In the genomic region with DNA sequence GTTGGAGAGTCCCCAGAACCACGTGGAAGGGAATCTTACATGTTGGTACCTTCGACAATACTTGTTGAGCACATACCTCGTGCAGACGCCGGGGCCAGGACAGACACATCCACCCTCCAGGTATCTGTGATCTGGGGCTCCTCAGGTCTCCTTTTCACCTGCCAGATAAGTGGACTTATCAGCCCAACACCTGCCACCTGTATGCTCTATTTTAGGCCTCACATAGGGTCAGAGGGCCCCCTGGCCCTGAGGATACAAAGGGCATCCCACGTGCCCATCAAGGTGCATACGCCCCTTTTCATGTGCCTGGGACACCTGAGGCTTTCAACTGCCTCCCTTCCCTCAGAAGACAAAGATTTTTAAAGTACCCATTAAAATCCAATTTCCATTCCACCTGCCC, we compare ENCODE assay signal across 23 cellular contexts.
A peak's percentile ranks its signal among the peaks of the same experiment; 100 is the strongest.
DNase-seq lines count a peak whose midpoint lies in the region; ATAC-seq and TF ChIP-seq lines count a peak whose summit lies in the region.
"Had no signal": no experiment of that assay in that cellular context is flagged by ENCODE, and none has a peak within 500 bp of the region (broad histone marks: within the 10 kb centered on the region; RNA-seq: fewer than 3 reads in every experiment).

No MANE protein-coding gene starts in this region.

- H3K36me3 Mint-ChIP-seq in activated CD8-positive, alpha-beta T cell treated with anti-CD3 and anti-CD28 coated beads, Interleukin-2, amount 10 ng/mL, durations not matched to agents 7 days and 5 days (ENCODE audit: low read depth) = no peaks in the 10 kb centered on the region
- H3K36me3 Mint-ChIP-seq in activated CD8-positive, alpha-beta T cell treated with anti-CD3 and anti-CD28 coated beads for 36 hours (ENCODE audit: low read depth) = no peaks in the 10 kb centered on the region
- H3K36me3 Mint-ChIP-seq in glutamatergic neuron (ENCODE audit: unreplicated experiment) (no peaks in the 10 kb centered on the region), type B pancreatic cell (no peaks in the 10 kb centered on the region)
- H3K36me3 Mint-ChIP-seq: mesothelial cell of epicardium; naive thymus-derived CD4-positive, alpha-beta T cell had no signal

- peak; percentile 17 for DNase-seq in activated CD8-positive, alpha-beta T cell treated with anti-CD3 and anti-CD28 coated beads, Interleukin-2, amount 10 ng/mL, durations not matched to agents 7 days and 5 days
- DNase-seq in activated CD8-positive, alpha-beta T cell treated with anti-CD3 and anti-CD28 coated beads for 36 hours = no peak
- DNase-seq in NCI-H146 (lab: John Stamatoyannopoulos, UW) (peak; percentile 98), glutamatergic neuron (no peak), type B pancreatic cell (ENCODE audit: extremely low spot score, unreplicated experiment) (peak; percentile 45), NCI-H2029 treated with DMSO at 0.1 percent for 48 hours (lab: John Stamatoyannopoulos, UW) (no peak), mesenteric fat pad (ENCODE audit: low spot score) (no peak)
- DNase-seq: activated CD4-positive, alpha-beta T cell treated with anti-CD3 and anti-CD28 coated beads for 48 hours; activated naive CD4-positive, alpha-beta T cell treated with Interleukin-2 at 50 U/mL for 16 hours; activated T-cell treated with anti-CD3 and anti-CD28 coated beads, Interleukin-2, amount 50 U/mL, for 72 hours; cerebellar nuclear complex; kidney; naive thymus-derived CD4-positive, alpha-beta T cell; NCI-H2107; PC-3; retina; Right ventricle myocardium superior; stimulated activated CD4-positive, alpha-beta T cell treated with anti-CD3 and anti-CD28 coated beads, Interleukin-2, amount 100 ng/mL, for 24 hours; stomach; tibial artery had no signal

- no peak for ATAC-seq in activated CD8-positive, alpha-beta T cell treated with anti-CD3 and anti-CD28 coated beads, Interleukin-2, amount 10 ng/mL, durations not matched to agents 7 days and 5 days
- no peak for ATAC-seq in activated CD8-positive, alpha-beta T cell treated with anti-CD3 and anti-CD28 coated beads for 36 hours
- ATAC-seq in HG02642 (IDR thresholded peaks at IDR 0.05; ENCODE audit: poor library complexity, unreplicated experiment) = no peak
- ATAC-seq: A549; activated T-cell treated with anti-CD3 and anti-CD28 coated beads, Interleukin-2, amount 50 U/mL, for 72 hours; naive thymus-derived CD4-positive, alpha-beta T cell; PC-3 had no signal

- no peak overlapping the region for H3K27ac Mint-ChIP-seq in activated CD8-positive, alpha-beta T cell treated with anti-CD3 and anti-CD28 coated beads, Interleukin-2, amount 10 ng/mL, durations not matched to agents 7 days and 5 days
- H3K27ac Mint-ChIP-seq in activated CD8-positive, alpha-beta T cell treated with anti-CD3 and anti-CD28 coated beads for 36 hours = no peak overlapping the region
- H3K27ac Mint-ChIP-seq in glutamatergic neuron (ENCODE audit: unreplicated experiment) (no peak overlapping the region), type B pancreatic cell (no peak overlapping the region)
- H3K27ac Mint-ChIP-seq: activated T-cell treated with anti-CD3 and anti-CD28 coated beads, Interleukin-2, amount 50 U/mL, for 72 hours; mesothelial cell of epicardium had no signal

- H3K9me3 Mint-ChIP-seq in activated CD8-positive, alpha-beta T cell treated with anti-CD3 and anti-CD28 coated beads, Interleukin-2, amount 10 ng/mL, durations not matched to agents 7 days and 5 days (ENCODE audit: insufficient read depth) = peaks cover 2% of the 10 kb centered on the region
- peaks cover 3% of the 10 kb centered on the region for H3K9me3 Mint-ChIP-seq in activated CD8-positive, alpha-beta T cell treated with anti-CD3 and anti-CD28 coated beads for 36 hours
- H3K9me3 Mint-ChIP-seq in glutamatergic neuron (ENCODE audit: unreplicated experiment) = peaks cover 17% of the 10 kb centered on the region
- H3K9me3 Mint-ChIP-seq in type B pancreatic cell = no peaks in the 10 kb centered on the region
- H3K9me3 Mint-ChIP-seq: activated T-cell treated with anti-CD3 and anti-CD28 coated beads, Interleukin-2, amount 50 U/mL, for 72 hours; mesothelial cell of epicardium had no signal

- peaks cover 1% of the 10 kb centered on the region for H3K27me3 Mint-ChIP-seq in activated CD8-positive, alpha-beta T cell treated with anti-CD3 and anti-CD28 coated beads, Interleukin-2, amount 10 ng/mL, durations not matched to agents 7 days and 5 days (ENCODE audit: low read depth)
- no peaks in the 10 kb centered on the region for H3K27me3 Mint-ChIP-seq in activated CD8-positive, alpha-beta T cell treated with anti-CD3 and anti-CD28 coated beads for 36 hours
- peaks cover 10% of the 10 kb centered on the region for H3K27me3 Mint-ChIP-seq in glutamatergic neuron (ENCODE audit: unreplicated experiment)
- peaks cover 4% of the 10 kb centered on the region for H3K27me3 Mint-ChIP-seq in type B pancreatic cell

- POLR2A ChIA-PET in activated CD8-positive, alpha-beta T cell treated with anti-CD3 and anti-CD28 coated beads, Interleukin-2, amount 10 ng/mL, durations not matched to agents 7 days and 5 days (lab: Charles Lee) = no interaction called here
- POLR2A ChIA-PET in activated CD8-positive, alpha-beta T cell treated with anti-CD3 and anti-CD28 coated beads for 36 hours (lab: Charles Lee) = no interaction called here

- intact Hi-C loops in activated CD8-positive, alpha-beta T cell treated with anti-CD3 and anti-CD28 coated beads for 36 hours (cut with micrococcal nuclease) = loop anchor here (10.0 kb wide), 1 partner anchor 359 kb away; a partner anchor contains a TSS

- H3K4me3 Mint-ChIP-seq in activated CD8-positive, alpha-beta T cell treated with anti-CD3 and anti-CD28 coated beads, Interleukin-2, amount 10 ng/mL, durations not matched to agents 7 days and 5 days = no peak overlapping the region
- H3K4me3 Mint-ChIP-seq in activated CD8-positive, alpha-beta T cell treated with anti-CD3 and anti-CD28 coated beads for 36 hours = no peak overlapping the region
- peak overlapping the region; percentile 28 for H3K4me3 Mint-ChIP-seq in glutamatergic neuron (ENCODE audit: unreplicated experiment)
- no peak overlapping the region for H3K4me3 Mint-ChIP-seq in type B pancreatic cell
- H3K4me3 Mint-ChIP-seq: activated T-cell treated with anti-CD3 and anti-CD28 coated beads, Interleukin-2, amount 50 U/mL, for 72 hours had no signal

- no peak for TF ChIP-seq CTCF in activated CD8-positive, alpha-beta T cell treated with anti-CD3 and anti-CD28 coated beads for 36 hours (IDR thresholded peaks at IDR 0.05)
- no peak for TF ChIP-seq CTCF in glutamatergic neuron (IDR thresholded peaks at IDR 0.05; ENCODE audit: partially characterized antibody, unreplicated experiment)
- TF ChIP-seq CTCF in type B pancreatic cell (conservative IDR thresholded peaks at IDR 0.05) = no peak

- peaks cover 16% of the 10 kb centered on the region for H3K4me1 Mint-ChIP-seq in activated CD8-positive, alpha-beta T cell treated with anti-CD3 and anti-CD28 coated beads, Interleukin-2, amount 10 ng/mL, durations not matched to agents 7 days and 5 days (ENCODE audit: low read depth)
- peaks cover 12% of the 10 kb centered on the region for H3K4me1 Mint-ChIP-seq in activated CD8-positive, alpha-beta T cell treated with anti-CD3 and anti-CD28 coated beads for 36 hours (ENCODE audit: low read depth)
- H3K4me1 Mint-ChIP-seq in glutamatergic neuron (ENCODE audit: low read depth, unreplicated experiment) (no peaks in the 10 kb centered on the region), type B pancreatic cell (ENCODE audit: unreplicated experiment) (peaks cover 9% of the 10 kb centered on the region)

- CTCF ChIA-PET in activated CD8-positive, alpha-beta T cell treated with anti-CD3 and anti-CD28 coated beads, Interleukin-2, amount 10 ng/mL, durations not matched to agents 7 days and 5 days (lab: Charles Lee) = interaction anchor here (0.8 kb wide), 1 partner anchor 364 kb away, joined by 3 read pairs; a partner anchor contains a TSS
- CTCF ChIA-PET in activated CD8-positive, alpha-beta T cell treated with anti-CD3 and anti-CD28 coated beads for 36 hours (lab: Charles Lee) = interaction anchor here (1.0 to 2.4 kb wide), 2 partner anchors 360 to 364 kb away, joined by 4 to 12 read pairs; a partner anchor contains a TSS

Comparison
In these comparisons a context has a peak if more than half of its experiments do, and no peak if none do; other contexts are left out.
1. DNase-seq: peak in activated CD8-positive, alpha-beta T cell treated with anti-CD3 and anti-CD28 coated beads, Interleukin-2, amount 10 ng/mL, durations not matched to agents 7 days and 5 days (single experiment), NCI-H146 (single experiment) and type B pancreatic cell (single experiment); none in activated CD8-positive, alpha-beta T cell treated with anti-CD3 and anti-CD28 coated beads for 36 hours (single experiment), glutamatergic neuron (single experiment), NCI-H2029 treated with DMSO at 0.1 percent for 48 hours (single experiment) and mesenteric fat pad (single experiment).